Comparison of ENCODE assay signal across 24 cellular contexts in genomic region chr7:4216016-4216415, GRCh38.
DNase-seq lines count a peak whose midpoint lies in the region; ATAC-seq and TF ChIP-seq lines count a peak whose summit lies in the region.
"Had no signal": no experiment of that assay in that cellular context is flagged by ENCODE, and none has a peak within 500 bp of the region (broad histone marks: within the 10 kb centered on the region; RNA-seq: fewer than 3 reads in every experiment).

No MANE protein-coding gene starts in this region.

- H3K4me2 ChIP-seq in GM23338: no peak overlapping the region
- H3K4me2 ChIP-seq: SK-N-SH had no signal

- DNase-seq in M059J (ENCODE audit: low read depth) (peak; percentile 21), SK-N-MC (ENCODE audit: low read depth, low spot score) (no peak), islet precursor cell (peak; percentile 59), testis (peak; percentile 21), HUDEP-2 (lab: John Stamatoyannopoulos, UW; ENCODE audit: unreplicated experiment in 76 of 76) (no peak), GM23338 (ENCODE audit: low spot score) (no peak)
- DNase-seq: activated CD4-positive, alpha-beta T cell treated with anti-CD3 and anti-CD28 coated beads, Interleukin-2, amount 50 U/mL, for 1 hour; GDM1; KG1; left cardiac atrium; mesenchymal stem cell; naive B cell; NCI-H1694; NCI-H345; OCI-M1; SK-N-SH; uterus had no signal

- H3K4me3 Mint-ChIP-seq in GM23338: no peak overlapping the region
- H3K4me3 Mint-ChIP-seq: activated naive CD8-positive, alpha-beta T cell; activated T-helper 17 cell treated with anti-CD3 and anti-CD28 coated beads, Interleukin-2, amount 50 U/mL, for 72 hours; CD14-positive monocyte; naive B cell had no signal

- no peaks in the 10 kb centered on the region for H3K9me2 ChIP-seq in GM23338 (ENCODE audit: insufficient read depth)
- H3K9me2 ChIP-seq: SK-N-SH had no signal

- WGBS in testis, 2 donors: 45 to 49% methylated on average over 16 of the region's 16 CpGs

- H3K27me3 Mint-ChIP-seq in GM23338 (ENCODE audit: insufficient read depth, low read depth, poor library complexity): no peaks in the 10 kb centered on the region
- H3K27me3 Mint-ChIP-seq: activated naive CD8-positive, alpha-beta T cell; activated T-helper 17 cell treated with anti-CD3 and anti-CD28 coated beads, Interleukin-2, amount 50 U/mL, for 72 hours; naive B cell had no signal

- ATAC-seq in HG03342 (IDR thresholded peaks at IDR 0.05; ENCODE audit: unreplicated experiment) (no peak), GM23338 (no peak)
- ATAC-seq: activated T-helper 17 cell treated with anti-CD3 and anti-CD28 coated beads, Interleukin-2, amount 50 U/mL, for 72 hours; left cardiac atrium; sciatic nerve had no signal

- H3F3A ChIP-seq in GM23338 (replicated peaks; ENCODE audit: low read depth): no peaks in the 10 kb centered on the region

- H3K27ac ChIP-seq in SK-N-MC (no peak overlapping the region), testis (no peak overlapping the region), GM23338 (ENCODE audit: low read depth) (no peak overlapping the region)
- H3K27ac ChIP-seq: esophagus muscularis mucosa, parathyroid adenoma, uterus had no signal

- no peaks in the 10 kb centered on the region for H3K36me3 Mint-ChIP-seq in GM23338 (ENCODE audit: low read depth)
- H3K36me3 Mint-ChIP-seq: activated naive CD8-positive, alpha-beta T cell; CD14-positive monocyte had no signal

- H3K36me3 ChIP-seq in SK-N-MC (ENCODE audit: insufficient read depth, low read length) (no peaks in the 10 kb centered on the region; the same call in 1 of the 2 replicates), testis (ENCODE audit: low read depth, missing control alignments) (no peaks in the 10 kb centered on the region), GM23338 (ENCODE audit: insufficient read depth) (no peaks in the 10 kb centered on the region)
- H3K36me3 ChIP-seq: esophagus muscularis mucosa, uterus had no signal

- no peak overlapping the region for H3K27ac Mint-ChIP-seq in GM23338
- H3K27ac Mint-ChIP-seq: activated naive CD8-positive, alpha-beta T cell; activated T-helper 17 cell treated with anti-CD3 and anti-CD28 coated beads, Interleukin-2, amount 50 U/mL, for 72 hours; naive B cell had no signal

- H3K4me1 Mint-ChIP-seq in GM23338: no peaks in the 10 kb centered on the region; the same call in 2 of the 3 replicates
- H3K4me1 Mint-ChIP-seq: activated T-helper 17 cell treated with anti-CD3 and anti-CD28 coated beads, Interleukin-2, amount 50 U/mL, for 72 hours; CD14-positive monocyte; naive B cell had no signal

- H3K27me3 ChIP-seq in testis (no peaks in the 10 kb centered on the region), GM23338 (ENCODE audit: insufficient read depth) (no peaks in the 10 kb centered on the region)
- H3K27me3 ChIP-seq: esophagus muscularis mucosa, uterus had no signal

- TF ChIP-seq CTCF in testis (IDR thresholded peaks at IDR 0.05): no peak
- TF ChIP-seq CTCF in GM23338 (conservative IDR thresholded peaks at IDR 0.05; ENCODE audit: low read depth in 2 of 2): no peak; a peak in 1 of 4 replicates

- no peak for TF ChIP-seq POLR2A in testis (IDR thresholded peaks at IDR 0.05)

- H3K9me3 Mint-ChIP-seq in GM23338: no peaks in the 10 kb centered on the region; the same call in 2 of the 3 replicates
- H3K9me3 Mint-ChIP-seq: activated T-helper 17 cell treated with anti-CD3 and anti-CD28 coated beads, Interleukin-2, amount 50 U/mL, for 72 hours had no signal

- H3K4me3 ChIP-seq in SK-N-MC (peak overlapping the region; percentile 34), testis (no peak overlapping the region), GM23338 (no peak overlapping the region)
- H3K4me3 ChIP-seq: esophagus muscularis mucosa, uterus had no signal

- no peaks in the 10 kb centered on the region for H3K9me3 ChIP-seq in SK-N-MC (ENCODE audit: low read depth, low read length)
- H3K9me3 ChIP-seq in testis: no peaks in the 10 kb centered on the region
- H3K9me3 ChIP-seq: esophagus muscularis mucosa, SK-N-SH, uterus had no signal

- intact Hi-C loops in testis (cut with DNase I; ENCODE audit: low total_unique reads): no loop called here

- no peak overlapping the region for H2AFZ ChIP-seq in GM23338
- H2AFZ ChIP-seq: parathyroid adenoma had no signal

- H3K4me1 ChIP-seq in testis (peaks cover 6% of the 10 kb centered on the region), GM23338 (ENCODE audit: insufficient read depth) (no peaks in the 10 kb centered on the region)
- H3K4me1 ChIP-seq: esophagus muscularis mucosa, parathyroid adenoma, uterus had no signal

- no peaks in the 10 kb centered on the region for H4K20me1 ChIP-seq in GM23338 (replicated peaks; ENCODE audit: insufficient read depth)

- no peak overlapping the region for H3K9ac ChIP-seq in SK-N-MC (ENCODE audit: insufficient read length)
- H3K9ac ChIP-seq: parathyroid adenoma, SK-N-SH had no signal

- H3K79me2 ChIP-seq in GM23338 (replicated peaks; ENCODE audit: insufficient read depth): no peaks in the 10 kb centered on the region
- H3K79me2 ChIP-seq: parathyroid adenoma had no signal

TF ChIP-seq in GM23338, 12 proteins besides CTCF, POLR2A, EP300 and RAD21 (continues in another document):
- TF ChIP-seq ZNF462 (CRISPR knock-in tag; IDR thresholded peaks at IDR 0.05): no peak

Comparison
In these comparisons a context has a peak if more than half of its experiments do, and no peak if none do; other contexts are left out.
1. DNase-seq: peak in M059J (single experiment), islet precursor cell (single experiment) and testis (single experiment); none in SK-N-MC (single experiment), HUDEP-2 (0 of 76) and GM23338 (single experiment).